Comparison of ENCODE assay signal across 7 cellular contexts in the genomic region with DNA sequence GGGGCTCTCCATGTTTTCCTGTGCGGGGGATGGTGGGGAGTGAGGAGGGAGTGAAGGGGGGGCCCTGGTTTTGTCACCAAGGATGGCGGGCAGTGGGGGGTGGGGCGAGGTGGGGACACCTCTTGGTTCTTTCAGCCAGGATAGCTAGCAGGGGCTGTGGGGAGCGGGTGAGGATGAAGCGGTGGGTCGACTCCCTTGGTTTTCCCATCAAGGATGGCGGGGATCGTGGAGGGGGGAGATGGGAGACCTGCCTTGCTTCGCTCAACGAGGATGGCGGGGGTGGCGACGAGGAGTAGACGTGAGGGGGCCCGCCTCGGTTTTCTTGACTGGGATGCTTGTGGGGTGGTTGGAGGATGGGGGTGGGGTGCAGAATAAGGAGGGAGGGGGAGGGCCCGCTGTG. TPM values are rescaled to one million over a fixed set of nuclear protein-coding genes. Genes with fewer than 3 reads are reported as not detected.
DNase-seq lines count a peak whose midpoint lies in the region; ATAC-seq, FAIRE-seq and TF ChIP-seq lines count a peak whose summit lies in the region.

No MANE protein-coding gene starts in this region.

- no peak for DNase-seq in HFFc6
- DNase-seq in activated CD8-positive, alpha-beta T cell treated with anti-CD3 and anti-CD28 coated beads, Interleukin-2, amount 10 ng/mL, durations not matched to agents 7 days and 5 days = no peak
- peak; percentile 38 for DNase-seq in left ventricle myocardium superior
- no peak for DNase-seq in NCI-H2196 (lab: John Stamatoyannopoulos, UW; ENCODE audit: unreplicated experiment)
- DNase-seq in GM19239 (ENCODE audit: insufficient read length, low spot score) = no peak

- H3K4me1 Mint-ChIP-seq in HFFc6 (ENCODE audit: low read depth) = peaks cover 10% of the 10 kb centered on the region
- H3K4me1 Mint-ChIP-seq in activated CD8-positive, alpha-beta T cell treated with anti-CD3 and anti-CD28 coated beads, Interleukin-2, amount 10 ng/mL, durations not matched to agents 7 days and 5 days (ENCODE audit: low read depth) = peaks cover 23% of the 10 kb centered on the region

- TF ChIP-seq CTCF in HFFc6 (IDR thresholded peaks at IDR 0.05) = no peak

- 0 out of 2 replicates have a peak, but pooled peaks cover 5% of the 10 kb centered on the region for H3K36me3 Mint-ChIP-seq in HFFc6 (ENCODE audit: low read depth)
- H3K36me3 Mint-ChIP-seq in activated CD8-positive, alpha-beta T cell treated with anti-CD3 and anti-CD28 coated beads, Interleukin-2, amount 10 ng/mL, durations not matched to agents 7 days and 5 days (ENCODE audit: low read depth) = no peaks in the 10 kb centered on the region

- CTCF ChIA-PET in activated CD8-positive, alpha-beta T cell treated with anti-CD3 and anti-CD28 coated beads, Interleukin-2, amount 10 ng/mL, durations not matched to agents 7 days and 5 days (lab: Charles Lee) = no interaction called here

- peaks cover 3% of the 10 kb centered on the region; the same call in 1 of the 2 replicates for H3K27me3 Mint-ChIP-seq in HFFc6 (ENCODE audit: insufficient read depth)
- peaks cover 8% of the 10 kb centered on the region for H3K27me3 Mint-ChIP-seq in activated CD8-positive, alpha-beta T cell treated with anti-CD3 and anti-CD28 coated beads, Interleukin-2, amount 10 ng/mL, durations not matched to agents 7 days and 5 days (ENCODE audit: low read depth)

- no peak for ATAC-seq in activated CD8-positive, alpha-beta T cell treated with anti-CD3 and anti-CD28 coated beads, Interleukin-2, amount 10 ng/mL, durations not matched to agents 7 days and 5 days
- ATAC-seq in left ventricle myocardium superior = peak; percentile 8
- no peak for ATAC-seq in HG03457 (IDR thresholded peaks at IDR 0.05; ENCODE audit: unreplicated experiment)

- intact Hi-C loops in left ventricle myocardium superior (cut with micrococcal nuclease) = no loop called here

- H3K4me3 Mint-ChIP-seq in HFFc6 = peak overlapping the region; percentile 76
- peak overlapping the region; percentile 45 for H3K4me3 Mint-ChIP-seq in activated CD8-positive, alpha-beta T cell treated with anti-CD3 and anti-CD28 coated beads, Interleukin-2, amount 10 ng/mL, durations not matched to agents 7 days and 5 days

- no peaks in the 10 kb centered on the region for H3K9me3 Mint-ChIP-seq in HFFc6
- H3K9me3 Mint-ChIP-seq in activated CD8-positive, alpha-beta T cell treated with anti-CD3 and anti-CD28 coated beads, Interleukin-2, amount 10 ng/mL, durations not matched to agents 7 days and 5 days (ENCODE audit: insufficient read depth) = no peaks in the 10 kb centered on the region

- H3K4me3 ChIP-seq in skin epidermis = peak overlapping the region; percentile 34 to 67 (median 47)

- H3K27ac Mint-ChIP-seq in HFFc6 = no peak overlapping the region
- H3K27ac Mint-ChIP-seq in activated CD8-positive, alpha-beta T cell treated with anti-CD3 and anti-CD28 coated beads, Interleukin-2, amount 10 ng/mL, durations not matched to agents 7 days and 5 days = no peak overlapping the region

- POLR2A ChIA-PET in activated CD8-positive, alpha-beta T cell treated with anti-CD3 and anti-CD28 coated beads, Interleukin-2, amount 10 ng/mL, durations not matched to agents 7 days and 5 days (lab: Charles Lee) = no interaction called here

- peak overlapping the region in 9 of 21 experiments; percentile 26 to 88 (median 73) for H3K27ac ChIP-seq in skin epidermis

- FAIRE-seq in GM19239 (lab: Jason Lieb, UNC) = no peak

RNA-seq across cellular contexts. Expression of a gene that starts 0.6 kb away (rescaled TPM):
- total RNA-seq in HFFc6 (2021; fragmentation: NEBNext Ultra II Directional; extraction: Animal tissue kit (Norgen Biotek cat#: 25700)) = 100 to 1,000 TPM; 409 to 808 (median 455) TPM
- total RNA-seq in activated CD8-positive, alpha-beta T cell treated with anti-CD3 and anti-CD28 coated beads, Interleukin-2, amount 10 ng/mL, durations not matched to agents 7 days and 5 days = 10 to 100 TPM; 12.6 to 14.4 TPM
- total RNA-seq in left ventricle myocardium superior = 772 TPM

Comparison
In these comparisons a context has a peak if more than half of its experiments do, and no peak if none do; other contexts are left out.
1. RNA of a gene that starts 0.6 kb away (total RNA-seq): 772 TPM in left ventricle myocardium superior (single experiment) and 409 to 808 TPM in HFFc6; 12.6 to 14.4 TPM in activated CD8-positive, alpha-beta T cell treated with anti-CD3 and anti-CD28 coated beads, Interleukin-2, amount 10 ng/mL, durations not matched to agents 7 days and 5 days; every median in the first group is over 10 times any median in the second.